1 cellular context compared by ENCODE assay signal in the genomic region with DNA sequence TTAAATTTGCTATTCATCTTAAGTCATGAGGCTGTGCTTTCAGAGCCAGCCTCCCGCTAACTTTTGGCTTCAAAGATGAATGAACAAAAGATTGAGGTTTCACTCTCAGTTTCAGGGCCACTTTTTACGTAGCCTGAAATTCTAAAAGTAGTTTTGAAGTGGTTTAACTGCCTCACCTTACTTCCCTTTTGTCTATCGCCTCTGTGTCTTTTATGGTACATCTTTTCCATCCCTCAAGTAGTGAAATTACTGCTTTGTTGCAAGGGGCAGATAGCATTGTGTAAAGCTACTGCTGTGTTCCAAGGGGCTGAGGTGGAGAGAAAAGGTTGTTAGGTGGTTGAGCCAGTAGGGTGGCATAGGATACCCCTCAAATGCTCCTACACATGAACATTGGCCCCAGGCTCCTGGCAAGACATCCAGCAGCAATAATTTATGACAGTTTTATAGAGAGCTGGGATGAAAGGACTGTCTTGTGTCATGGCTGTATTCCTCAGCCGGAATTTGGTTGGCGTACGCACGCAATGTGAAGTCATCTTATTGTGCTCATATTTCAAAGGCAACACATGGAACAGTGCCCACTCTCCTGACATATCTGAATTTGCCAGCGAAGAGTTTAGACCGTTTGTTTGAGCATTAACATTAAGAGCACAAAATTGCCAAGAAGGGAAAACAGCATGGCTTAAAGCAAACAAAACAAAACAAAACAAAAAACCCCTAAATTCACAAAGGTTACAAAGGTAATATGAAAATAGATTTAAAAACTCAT.
A peak's percentile ranks its signal among the peaks of the same experiment; 100 is the strongest.
TF ChIP-seq lines count a peak whose summit lies in the region.

No MANE protein-coding gene starts in this region.

TF ChIP-seq in HCT116, 20 proteins besides CTCF, POLR2A, EP300 and RAD21 (continued from another document):
- TF ChIP-seq REST (IDR thresholded peaks at IDR 0.05; ENCODE audit: low read depth): no peak
- no peak for TF ChIP-seq SRF (IDR thresholded peaks at IDR 0.05; ENCODE audit: low read depth)
- TF ChIP-seq ZFX (IDR thresholded peaks at IDR 0.05): no peak
- no peak for TF ChIP-seq EZH2 (IDR thresholded peaks at IDR 0.05)
- TF ChIP-seq CEBPB (IDR thresholded peaks at IDR 0.05; ENCODE audit: low read depth): peak; percentile 66
- peak; percentile 55; the same call in 1 of the 2 replicates for TF ChIP-seq SP1 (IDR thresholded peaks at IDR 0.05; ENCODE audit: low read depth)
- peak; percentile 43; the same call in 1 of the 2 replicates for TF ChIP-seq SIN3A (IDR thresholded peaks at IDR 0.05; ENCODE audit: low read depth)
- TF ChIP-seq, protein P1, sequence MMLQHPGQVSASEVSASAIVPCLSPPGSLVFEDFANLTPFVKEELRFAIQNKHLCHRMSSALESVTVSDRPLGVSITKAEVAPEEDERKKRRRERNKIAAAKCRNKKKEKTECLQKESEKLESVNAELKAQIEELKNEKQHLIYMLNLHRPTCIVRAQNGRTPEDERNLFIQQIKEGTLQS (IDR thresholded peaks at IDR 0.05): no peak
- peak; percentile 67 for TF ChIP-seq JUND (IDR thresholded peaks at IDR 0.05)
- TF ChIP-seq ZBTB33 (IDR thresholded peaks at IDR 0.05; ENCODE audit: extremely low read depth, insufficient replicate concordance, low read length): no peak
- no peak for TF ChIP-seq ELF1 (IDR thresholded peaks at IDR 0.05; ENCODE audit: borderline replicate concordance, low read depth)
- no peak; the same call in 1 of the 2 replicates for TF ChIP-seq FOSL1 (IDR thresholded peaks at IDR 0.05; ENCODE audit: low read depth)
- no peak for TF ChIP-seq YY1 (IDR thresholded peaks at IDR 0.05; ENCODE audit: extremely low read depth, insufficient replicate concordance, low read depth, low read length)
- peak; percentile 100 for TF ChIP-seq TCF7L2 (IDR thresholded peaks at IDR 0.05; ENCODE audit: borderline replicate concordance, extremely low read depth, insufficient read depth, insufficient read length)
- no peak for TF ChIP-seq EGR1 (IDR thresholded peaks at IDR 0.05; ENCODE audit: low read depth)
- TF ChIP-seq EZH2phosphoT487 (IDR thresholded peaks at IDR 0.05; ENCODE audit: borderline replicate concordance): no peak
